8 cellular contexts compared by ENCODE assay signal in genomic region chr3:167740961-167741587, GRCh38. TPM values are rescaled to one million over a fixed set of nuclear protein-coding genes. Genes with fewer than 3 reads are reported as not detected.
DNase-seq lines count a peak whose midpoint lies in the region; ATAC-seq and TF ChIP-seq lines count a peak whose summit lies in the region.

No MANE protein-coding gene starts in this region.

- no peak for TF ChIP-seq POLR2A in prostate gland (IDR thresholded peaks at IDR 0.05)

- peak; percentile 42 for DNase-seq in EH (ENCODE audit: low read depth)
- peak; percentile 83 for DNase-seq in NCI-H69 (lab: John Stamatoyannopoulos, UW)
- peak in 37 of 58 donors; percentile 1 to 55 (median 24) for DNase-seq in anterior cingulate cortex (lab: John Stamatoyannopoulos, UW)
- DNase-seq in kidney tubule cell (ENCODE audit: low spot score) = peak; percentile 32
- no peak for DNase-seq in stimulated activated naive CD4-positive, alpha-beta T cell treated with Interleukin-2 at 50 U/mL for 16 hours (lab: John Stamatoyannopoulos, UW)
- DNase-seq in prostate gland (ENCODE audit: low spot score) = no peak

- no peak overlapping the region for H3K4me3 ChIP-seq in prostate gland

- WGBS in prostate gland = 76% methylated on average over 2 of the region's 2 CpGs

- intact Hi-C loops in prostate gland (cut with DNase I) = no loop called here

- no peaks in the 10 kb centered on the region for H3K9me3 ChIP-seq in prostate gland

- H3K27ac ChIP-seq in prostate gland = no peak overlapping the region

- ATAC-seq in GM19035 (IDR thresholded peaks at IDR 0.05; ENCODE audit: unreplicated experiment) (peak; percentile 92), HG03064 (IDR thresholded peaks at IDR 0.05; ENCODE audit: low read depth, unreplicated experiment) (peak; percentile 85)

- H3K4me1 ChIP-seq in prostate gland (replicated peaks) = no peaks in the 10 kb centered on the region

- no peaks in the 10 kb centered on the region for H3K36me3 ChIP-seq in prostate gland

- no peaks in the 10 kb centered on the region for H3K27me3 ChIP-seq in prostate gland (replicated peaks; ENCODE audit: insufficient read depth)

- TF ChIP-seq CTCF in prostate gland (IDR thresholded peaks at IDR 0.05) = no peak

RNA-seq across cellular contexts. Expression of gene SERPINI1, which starts 5.6 kb away (rescaled TPM):
- 10 to 100 TPM in 1 of 2 donors, 1 to 10 TPM in 1; 2.3 to 15.3 TPM for total RNA-seq in prostate gland

RNA-seq across cellular contexts. Expression of gene PDCD10, which starts 6.4 kb away (rescaled TPM):
- 10 to 100 TPM; 50.3 to 58.1 TPM for total RNA-seq in prostate gland

Comparison
In these comparisons a context has a peak if more than half of its experiments do, and no peak if none do; other contexts are left out.
1. DNase-seq: peak in EH (single experiment), NCI-H69 (single experiment), anterior cingulate cortex (37 of 58) and kidney tubule cell (single experiment); none in stimulated activated naive CD4-positive, alpha-beta T cell treated with Interleukin-2 at 50 U/mL for 16 hours (single experiment) and prostate gland (single experiment).